ENCODE assay signal across 21 cellular contexts in genomic region chr4:31548823-31549222, GRCh38.
A peak's percentile ranks its signal among the peaks of the same experiment; 100 is the strongest.
DNase-seq lines count a peak whose midpoint lies in the region; ATAC-seq, FAIRE-seq and TF ChIP-seq lines count a peak whose summit lies in the region.
"Had no signal": no experiment of that assay in that cellular context is flagged by ENCODE, and none has a peak within 500 bp of the region (broad histone marks: within the 10 kb centered on the region; RNA-seq: fewer than 3 reads in every experiment).

No MANE protein-coding gene starts in this region.

- H3K9me3 ChIP-seq in kidney (ENCODE audit: control insufficient read depth in 1 of 2, low read length in 2 of 2) (no peaks in the 10 kb centered on the region), lower lobe of right lung (no peaks in the 10 kb centered on the region)
- H3K9me3 ChIP-seq: Peyer's patch had no signal

- H3K9me3 Mint-ChIP-seq in activated T-cell treated with anti-CD3 and anti-CD28 coated beads, Interleukin-2, amount 50 U/mL, for 72 hours: no peaks in the 10 kb centered on the region
- H3K9me3 Mint-ChIP-seq: H9 had no signal

- no peak overlapping the region for H3K27ac ChIP-seq in ACC112 (ENCODE audit: low read depth, low read length)
- H3K27ac ChIP-seq in kidney (ENCODE audit: low read depth in 2 of 2, low read length in 2 of 2): no peak overlapping the region
- H3K27ac ChIP-seq in lower lobe of right lung: no peak overlapping the region
- H3K27ac ChIP-seq: C4-2B, Peyer's patch had no signal

- in situ Hi-C loops in astrocyte of the cerebellum (cut with HindIII; ENCODE audit: low sequenced_read_pairs): no loop called here

- no peaks in the 10 kb centered on the region for H3K79me2 ChIP-seq in ACC112 (ENCODE audit: control insufficient read depth, insufficient read depth, low read length, unreplicated experiment)

- no peaks in the 10 kb centered on the region for H3K36me3 Mint-ChIP-seq in activated T-cell treated with anti-CD3 and anti-CD28 coated beads, Interleukin-2, amount 50 U/mL, for 72 hours (ENCODE audit: insufficient read depth in 2 of 2)

- ATAC-seq in activated T-cell treated with anti-CD3 and anti-CD28 coated beads, Interleukin-2, amount 50 U/mL, for 72 hours (replicated peaks in 1 of 2): no peak
- no peak for ATAC-seq in lower lobe of right lung
- ATAC-seq in HG03196 (IDR thresholded peaks at IDR 0.05; ENCODE audit: unreplicated experiment): no peak

- H3K4me3 ChIP-seq in ACC112 (ENCODE audit: low read depth, low read length) (no peak overlapping the region), astrocyte of the cerebellum (ENCODE audit: low read depth, low read length) (no peak overlapping the region), kidney (ENCODE audit: low read length in 2 of 2) (no peak overlapping the region), lower lobe of right lung (no peak overlapping the region)
- H3K4me3 ChIP-seq: Peyer's patch had no signal

- H3K27me3 ChIP-seq in ACC112 (ENCODE audit: insufficient read depth, low read length) (no peaks in the 10 kb centered on the region), lower lobe of right lung (ENCODE audit: low read depth) (no peaks in the 10 kb centered on the region)
- H3K27me3 ChIP-seq: Peyer's patch had no signal

- FAIRE-seq in kidney (lab: Jason Lieb, UNC): no peak

- no peaks in the 10 kb centered on the region for H3K4me1 ChIP-seq in ACC112 (ENCODE audit: control insufficient read depth, insufficient read depth, low read length, unreplicated experiment)
- no peaks in the 10 kb centered on the region for H3K4me1 ChIP-seq in kidney (ENCODE audit: control insufficient read depth in 1 of 2, insufficient read depth in 1 of 2, low read depth in 1 of 2, low read length in 2 of 2)
- H3K4me1 ChIP-seq in lower lobe of right lung: no peaks in the 10 kb centered on the region
- H3K4me1 ChIP-seq: Peyer's patch had no signal

- H3K36me3 ChIP-seq in ACC112 (ENCODE audit: insufficient read depth, low read length) (no peaks in the 10 kb centered on the region), kidney (ENCODE audit: control insufficient read depth in 1 of 2, insufficient read depth in 2 of 2, low read length in 2 of 2) (no peaks in the 10 kb centered on the region), lower lobe of right lung (no peaks in the 10 kb centered on the region)
- H3K36me3 ChIP-seq: Peyer's patch had no signal

- no peak overlapping the region for H3K9ac ChIP-seq in kidney (ENCODE audit: low read length in 2 of 2)

- H3K27ac Mint-ChIP-seq in activated T-cell treated with anti-CD3 and anti-CD28 coated beads, Interleukin-2, amount 50 U/mL, for 72 hours: no peak overlapping the region
- H3K27ac Mint-ChIP-seq: H9 had no signal

- intact Hi-C loops in kidney (cut with DNase I): no loop called here
- intact Hi-C loops in lower lobe of right lung (cut with DNase I): no loop called here

- no peak overlapping the region for H3K4me3 Mint-ChIP-seq in activated T-cell treated with anti-CD3 and anti-CD28 coated beads, Interleukin-2, amount 50 U/mL, for 72 hours
- H3K4me3 Mint-ChIP-seq: H9 had no signal

- H3K27me3 Mint-ChIP-seq in activated T-cell treated with anti-CD3 and anti-CD28 coated beads, Interleukin-2, amount 50 U/mL, for 72 hours (ENCODE audit: low read depth): no peaks in the 10 kb centered on the region

- no peaks in the 10 kb centered on the region for H3K4me1 Mint-ChIP-seq in activated T-cell treated with anti-CD3 and anti-CD28 coated beads, Interleukin-2, amount 50 U/mL, for 72 hours (ENCODE audit: low read depth)
- H3K4me1 Mint-ChIP-seq: H9 had no signal

- DNase-seq in NCI-H446 (lab: John Stamatoyannopoulos, UW) (peak; percentile 15 to 73), astrocyte of the cerebellum (ENCODE audit: low read depth) (peak; percentile 20), globus pallidus (ENCODE audit: low spot score) (peak; percentile 11), kidney (no peak), lower lobe of right lung (no peak)
- DNase-seq in activated T-cell treated with anti-CD3 and anti-CD28 coated beads, Interleukin-2, amount 50 U/mL, for 72 hours: no peak
- DNase-seq: DMS 273 treated with DMSO at 0.1 percent for 48 hours, EL, H9, IMR-90, MM.1S, NCI-H1105 treated with DMSO at 0.1 percent for 48 hours, NCI-H2029, NCI-H2171 treated with DMSO at 0.1 percent for 48 hours, NCI-H510A, NCI-H82, Peyer's patch, SHP77 treated with DMSO at 0.1 percent for 48 hours had no signal

- TF ChIP-seq CTCF in astrocyte of the cerebellum (IDR thresholded peaks at IDR 0.05; ENCODE audit: low read depth, low read length, missing control alignments): no peak
- TF ChIP-seq CTCF in kidney (IDR thresholded peaks at IDR 0.05; ENCODE audit: borderline replicate concordance, extremely low read depth, insufficient read depth): no peak
- TF ChIP-seq CTCF in lower lobe of right lung (IDR thresholded peaks at IDR 0.05): no peak

- H2AFZ ChIP-seq in ACC112 (ENCODE audit: low read length, unreplicated experiment): peak overlapping the region; percentile 28

Comparison
In these comparisons a context has a peak if more than half of its experiments do, and no peak if none do; other contexts are left out.
1. DNase-seq: peak in NCI-H446 (2 of 2), astrocyte of the cerebellum (single experiment) and globus pallidus (single experiment); none in kidney (single experiment), activated T-cell treated with anti-CD3 and anti-CD28 coated beads, Interleukin-2, amount 50 U/mL, for 72 hours (0 of 2) and lower lobe of right lung (single experiment).